ENCODE assay signal across 18 cellular contexts in genomic region chr1:119330940-119331263, GRCh38. TPM values are rescaled to one million over a fixed set of nuclear protein-coding genes. Genes with fewer than 3 reads are reported as not detected.
DNase-seq lines count a peak whose midpoint lies in the region; ATAC-seq, FAIRE-seq and TF ChIP-seq lines count a peak whose summit lies in the region.
"Had no signal": no experiment of that assay in that cellular context is flagged by ENCODE, and none has a peak within 500 bp of the region (broad histone marks: within the 10 kb centered on the region; RNA-seq: fewer than 3 reads in every experiment).

No MANE protein-coding gene starts in this region.

- peaks cover 10% of the 10 kb centered on the region for H3K4me1 Mint-ChIP-seq in activated CD8-positive, alpha-beta T cell treated with anti-CD3 and anti-CD28 coated beads for 36 hours (ENCODE audit: low read depth)

- H3K23ac ChIP-seq in H1 (ENCODE audit: insufficient read length) = no peak overlapping the region

- no peak overlapping the region for H2BK20ac ChIP-seq in H1 (ENCODE audit: low read length)

- H2BK15ac ChIP-seq in H1 (ENCODE audit: low read length) = no peak overlapping the region

- TF ChIP-seq RAD21 in H1 (IDR thresholded peaks at IDR 0.05 in 1 of 2, conservative IDR thresholded peaks at IDR 0.05 in 1 of 2; ENCODE audit: low read depth in 2 of 2, low read length in 2 of 2) = no peak

- no peak overlapping the region for H3K4ac ChIP-seq in H1 (replicated peaks; ENCODE audit: insufficient read length, low read depth, low read length)

- TF ChIP-seq POLR2A in H1 (IDR thresholded peaks at IDR 0.05; ENCODE audit: control extremely low read depth in 1 of 2, low read depth in 2 of 2, low read length in 2 of 2) = no peak

- intact Hi-C loops in activated CD8-positive, alpha-beta T cell treated with anti-CD3 and anti-CD28 coated beads for 36 hours (cut with micrococcal nuclease) = no loop called here
- intact Hi-C loops in cardiac septum (cut with DNase I) = no loop called here

- H3K27me3 ChIP-seq in HUES48 (ENCODE audit: control insufficient read depth, insufficient read depth, low read length) (peaks cover 9% of the 10 kb centered on the region), SJCRH30 (no peaks in the 10 kb centered on the region), H1 (replicated peaks in 1 of 4; ENCODE audit: control insufficient read depth in 3 of 4, extremely low read depth in 1 of 4, insufficient read depth in 3 of 4, low read length in 3 of 4) (no peaks in the 10 kb centered on the region; a peak in 5 of 7 replicates)
- H3K27me3 ChIP-seq: BLaER1 had no signal

- no peak overlapping the region for H2BK120ac ChIP-seq in H1 (replicated peaks; ENCODE audit: low read depth, low read length)

- H3K79me1 ChIP-seq in H1 (ENCODE audit: low read depth, low read length) = no peaks in the 10 kb centered on the region

- H4K5ac ChIP-seq in H1 (ENCODE audit: insufficient read length, low read depth, low read length) = no peak overlapping the region

- no peak overlapping the region for H4K91ac ChIP-seq in H1 (replicated peaks; ENCODE audit: insufficient read length, low read length)

- no peak overlapping the region for H3K56ac ChIP-seq in H1 (replicated peaks; ENCODE audit: insufficient read length, low read depth, low read length)

- no peak overlapping the region for H3K4me2 ChIP-seq in H1 (ENCODE audit: insufficient read depth in 1 of 2, low read depth in 2 of 2, low read length in 2 of 2)
- H3K4me2 ChIP-seq: BLaER1, KMS-11 had no signal

- no peaks in the 10 kb centered on the region for H4K20me1 ChIP-seq in H1 (replicated peaks in 1 of 2; ENCODE audit: control insufficient read depth in 1 of 2, insufficient read depth in 2 of 2, low read length in 2 of 2)
- H4K20me1 ChIP-seq: BLaER1 had no signal

- no peaks in the 10 kb centered on the region for H3K9me3 Mint-ChIP-seq in activated CD8-positive, alpha-beta T cell treated with anti-CD3 and anti-CD28 coated beads for 36 hours
- H3K9me3 Mint-ChIP-seq: HFFc6 had no signal

- POLR2A ChIA-PET in H1 (lab: Charles Lee; ENCODE audit: partially characterized antibody) = interaction anchor here (1.5 to 2.0 kb wide), 2 partner anchors 14 to 31 kb away, joined by 3 to 4 read pairs; no protein-coding TSS in a partner anchor
- POLR2A ChIA-PET in activated CD8-positive, alpha-beta T cell treated with anti-CD3 and anti-CD28 coated beads for 36 hours (lab: Charles Lee) = no interaction called here

- no peaks in the 10 kb centered on the region for H3K79me2 ChIP-seq in H1 (ENCODE audit: control insufficient read depth in 1 of 2, insufficient read depth in 2 of 2, low read length in 2 of 2)

- H3K23me2 ChIP-seq in H1 (ENCODE audit: low read depth, low read length) = peaks cover 5% of the 10 kb centered on the region; the same call in 1 of the 2 replicates

- no peak overlapping the region for H4K8ac ChIP-seq in H1 (ENCODE audit: extremely low read depth, insufficient read depth, low read length)

- H3K27ac ChIP-seq in HUES48 (ENCODE audit: low read depth, low read length) (peak overlapping the region; percentile 88), SJCRH30 (peak overlapping the region; percentile 62), H1 (ENCODE audit: low read depth, low read length) (no peak overlapping the region)
- H3K27ac ChIP-seq: BLaER1, KMS-11 had no signal

- H2BK12ac ChIP-seq in H1 (ENCODE audit: low read depth, low read length) = peak overlapping the region; percentile 97

- H3K4me3 Mint-ChIP-seq in activated CD8-positive, alpha-beta T cell treated with anti-CD3 and anti-CD28 coated beads for 36 hours = no peak overlapping the region
- H3K4me3 Mint-ChIP-seq: HFFc6 had no signal

- H3K36me3 Mint-ChIP-seq in activated CD8-positive, alpha-beta T cell treated with anti-CD3 and anti-CD28 coated beads for 36 hours (ENCODE audit: low read depth) = no peaks in the 10 kb centered on the region

- H3K27me3 Mint-ChIP-seq in activated CD8-positive, alpha-beta T cell treated with anti-CD3 and anti-CD28 coated beads for 36 hours = peaks cover 15% of the 10 kb centered on the region

- H3K4me1 ChIP-seq in HUES48 (ENCODE audit: control insufficient read depth, insufficient read depth, low read length) (peaks cover 55% of the 10 kb centered on the region), SJCRH30 (peaks cover 28% of the 10 kb centered on the region), H1 (replicated peaks in 1 of 4; ENCODE audit: control insufficient read depth in 3 of 4, insufficient read depth in 4 of 4, low read length in 3 of 4) (peaks cover 16 to 43% (median 28%) of the 10 kb centered on the region in 4 experiments)
- H3K4me1 ChIP-seq: HAP-1 had no signal

- CTCF ChIA-PET in H1 (lab: Charles Lee; ENCODE audit: partially characterized antibody) = interaction anchor here (1.8 to 4.1 kb wide), 3 partner anchors 14 to 37 kb away, joined by 7 to 22 read pairs (median 7); no protein-coding TSS in a partner anchor
- CTCF ChIA-PET in activated CD8-positive, alpha-beta T cell treated with anti-CD3 and anti-CD28 coated beads for 36 hours (lab: Charles Lee) = no interaction called here

- no peak overlapping the region for H2AK5ac ChIP-seq in H1 (ENCODE audit: low read depth, low read length)

- H3K14ac ChIP-seq in H1 (ENCODE audit: insufficient read length) = no peak overlapping the region

- H2AFZ ChIP-seq in H1 (ENCODE audit: low read length) = no peak overlapping the region

- peak overlapping the region; percentile 62; the same call in 1 of the 2 replicates for H3K18ac ChIP-seq in H1 (ENCODE audit: extremely low read depth, low read length)

- H2BK5ac ChIP-seq in H1 (ENCODE audit: low read depth, low read length) = peak overlapping the region; percentile 86; the same call in 1 of the 2 replicates

- no peaks in the 10 kb centered on the region for H3K36me3 ChIP-seq in HUES48 (ENCODE audit: control insufficient read depth, insufficient read depth, low read length)
- H3K36me3 ChIP-seq in SJCRH30 = no peaks in the 10 kb centered on the region
- peaks cover 0 to 3% (median 0%) of the 10 kb centered on the region in 4 experiments; a peak in 2 of 8 replicates for H3K36me3 ChIP-seq in H1 (ENCODE audit: control insufficient read depth in 2 of 4, insufficient read depth in 4 of 4, low read length in 3 of 4)
- H3K36me3 ChIP-seq: BLaER1, HAP-1 had no signal

- 88% methylated on average over 4 of the region's 4 CpGs; no CpG with 5 or more reads in 1 of the 2 experiments for WGBS in H1 (ENCODE audit: extremely low coverage in 1 of 2, insufficient coverage in 1 of 2, insufficient read length in 1 of 2, insufficient replicate concordance in 2 of 2, low coverage in 1 of 2, low lambda C conversion rate in 2 of 2, missing lambda C conversion rate in 1 of 2), 2 experiments

- DNase-seq in SJCRH30 = no peak
- DNase-seq in H1 (ENCODE audit: low read depth in 1 of 2, low spot score in 2 of 2) = no peak
- DNase-seq in activated effector memory CD4-positive, alpha-beta T cell treated with Interleukin-2 at 50 U/mL for 16 hours = no peak
- DNase-seq in activated CD8-positive, alpha-beta T cell treated with anti-CD3 and anti-CD28 coated beads for 36 hours = no peak
- no peak for DNase-seq in cardiac septum (ENCODE audit: low spot score)
- no peak for DNase-seq in activated T-cell treated with anti-CD3 and anti-CD28 coated beads for 4 hours
- DNase-seq: AML-193, DMS53, GOT3, IMR-90 had no signal

- no peak for TF ChIP-seq EP300 in H1 (IDR thresholded peaks at IDR 0.05; ENCODE audit: borderline replicate concordance in 1 of 2, low read depth in 2 of 2, low read length in 2 of 2)

- no peak for FAIRE-seq in H1 (lab: Jason Lieb, UNC)
- FAIRE-seq: GM18507, HTR-8/SVneo had no signal

- no peak overlapping the region for H3K4me3 ChIP-seq in HUES48 (ENCODE audit: low read depth, low read length)
- H3K4me3 ChIP-seq in SJCRH30 = no peak overlapping the region
- no peak overlapping the region for H3K4me3 ChIP-seq in H1 (ENCODE audit: extremely low read depth in 1 of 4, insufficient read depth in 2 of 4, low read depth in 3 of 4, low read length in 4 of 4)
- H3K4me3 ChIP-seq: BLaER1, HAP-1 had no signal

- no peak for TF ChIP-seq CTCF in H1 (IDR thresholded peaks at IDR 0.05; ENCODE audit: control extremely low read depth in 1 of 3, insufficient read depth in 1 of 3, low read depth in 1 of 3, low read length in 3 of 3)
- no peak for TF ChIP-seq CTCF in activated CD8-positive, alpha-beta T cell treated with anti-CD3 and anti-CD28 coated beads for 36 hours (IDR thresholded peaks at IDR 0.05)

- H3K9me3 ChIP-seq in HUES48 (ENCODE audit: control insufficient read depth, insufficient read depth, low read length) (no peaks in the 10 kb centered on the region), SJCRH30 (replicated peaks) (no peaks in the 10 kb centered on the region), H1 (ENCODE audit: insufficient read depth in 2 of 2, low read depth in 1 of 2, low read length in 1 of 2) (peaks cover 0 to 6% of the 10 kb centered on the region in 2 experiments; a peak in 1 of 4 replicates)
- H3K9me3 ChIP-seq: HAP-1 had no signal

- H3K9ac ChIP-seq in HUES48 (ENCODE audit: low read depth, low read length) = no peak overlapping the region
- H3K9ac ChIP-seq in H1 (replicated peaks in 1 of 4; ENCODE audit: extremely low read depth in 1 of 4, low read depth in 3 of 4, low read length in 3 of 4) = no peak overlapping the region
- H3K9ac ChIP-seq: BLaER1, KMS-11 had no signal

- no peak overlapping the region for H3K27ac Mint-ChIP-seq in activated CD8-positive, alpha-beta T cell treated with anti-CD3 and anti-CD28 coated beads for 36 hours
- H3K27ac Mint-ChIP-seq: HFFc6 had no signal

- ATAC-seq in activated CD8-positive, alpha-beta T cell treated with anti-CD3 and anti-CD28 coated beads for 36 hours = no peak

TF ChIP-seq in H1, 55 proteins besides CTCF, POLR2A, EP300 and RAD21:
- TF ChIP-seq SP1 (IDR thresholded peaks at IDR 0.05; ENCODE audit: low read depth, low read length) = no peak
- no peak for TF ChIP-seq TAF7 (optimal IDR thresholded peaks at IDR 0.05; ENCODE audit: borderline replicate concordance, low read depth, low read length)
TF ChIP-seq in H1: peak in this region for 0.

RNA-seq across cellular contexts. Expression of gene HAO2, which starts 37.7 kb away (rescaled TPM):
- total RNA-seq in SJCRH30 (2014; rRNA removed; shearing (Covaris generic)) = not detected in 2 replicates
- not detected in 2 replicates for total RNA-seq in H1 (2021; fragmentation: NEBNext Ultra II Directional; extraction: Animal tissue kit (Norgen Biotek cat#: 25700))
- polyA plus RNA-seq in H1 (2011; rRNA removed) = 0.08 TPM in 1 of 2 replicates, not detected in the other
- polyA plus RNA-seq in H1 (2011; cell fraction: cytosol; rRNA removed) = 0.06 TPM
- 0.50 TPM for polyA plus RNA-seq in H1 (2011; cell fraction: nucleus; rRNA removed)
- not detected in 4 replicates for polyA plus RNA-seq in H1 (2012, experiment 1 of 2)
- 0.16 TPM for polyA plus RNA-seq in H1 (2012, experiment 2 of 2)
- polyA plus RNA-seq in H1 (2013, experiment 1 of 2) = 0.20 TPM
- polyA plus RNA-seq in H1 (2013, experiment 2 of 2) = 0.06 TPM
- polyA minus RNA-seq in H1 (2011; rRNA and poly(A)+ RNA removed) = 0.19 and 0.20 TPM in 2 replicates
- polyA minus RNA-seq in H1 (2011; cell fraction: cytosol; rRNA and poly(A)+ RNA removed) = not detected
- not detected for polyA minus RNA-seq in H1 (2011; cell fraction: nucleus; rRNA and poly(A)+ RNA removed)
- total RNA-seq in activated CD8-positive, alpha-beta T cell treated with anti-CD3 and anti-CD28 coated beads for 36 hours = not detected
- not detected for total RNA-seq in cardiac septum
- total RNA-seq: A673, HFFc6, IMR-90 had no signal
- polyA plus RNA-seq: IMR-90 had no signal
